ENCODE assay signal across 14 cellular contexts in genomic region chr15:82585072-82585471, GRCh38. TPM values are rescaled to one million over a fixed set of nuclear protein-coding genes. Genes with fewer than 3 reads are reported as not detected.
DNase-seq lines count a peak whose midpoint lies in the region; ATAC-seq and TF ChIP-seq lines count a peak whose summit lies in the region.
"Had no signal": no experiment of that assay in that cellular context is flagged by ENCODE, and none has a peak within 500 bp of the region (broad histone marks: within the 10 kb centered on the region; RNA-seq: fewer than 3 reads in every experiment).

No MANE protein-coding gene starts in this region.

- ATAC-seq in right lobe of liver (no peak), HG02981 (IDR thresholded peaks at IDR 0.05; ENCODE audit: unreplicated experiment) (no peak)
- ATAC-seq: activated CD8-positive, alpha-beta T cell treated with anti-CD3 and anti-CD28 coated beads, Interleukin-2, amount 10 ng/mL, durations not matched to agents 7 days and 5 days had no signal

- no peak for TF ChIP-seq POLR2A in NB4 (IDR thresholded peaks at IDR 0.05; ENCODE audit: extremely low read depth, insufficient read length)
- no peak for TF ChIP-seq POLR2A in right lobe of liver (IDR thresholded peaks at IDR 0.05)
- TF ChIP-seq POLR2A in lower leg skin (IDR thresholded peaks at IDR 0.05), result no peak

- no peaks in the 10 kb centered on the region for H3K4me1 ChIP-seq in right lobe of liver

- H3K9me3 ChIP-seq in right lobe of liver, result no peaks in the 10 kb centered on the region

- no peak overlapping the region for H3K27ac ChIP-seq in right lobe of liver
- H3K27ac ChIP-seq: dorsolateral prefrontal cortex had no signal

- intact Hi-C loops in right lobe of liver (cut with DNase I) (no loop called here), lower leg skin (cut with DNase I; ENCODE audit: low total_unique reads) (no loop called here)

- DNase-seq in ELR (ENCODE audit: low read depth) (peak; percentile 23), NB4 (ENCODE audit: low read depth) (peak; percentile 40), dedifferentiated amniotic fluid mesenchymal stem cell (ENCODE audit: extremely low spot score) (peak; percentile 66), non-pigmented ciliary epithelial cell (ENCODE audit: low read depth) (peak; percentile 52), right lobe of liver (no peak), lower leg skin (ENCODE audit: low spot score in 2 of 2) (no peak), NCI-H510A treated with DMSO at 0.1 percent for 48 hours (lab: John Stamatoyannopoulos, UW) (no peak)
- DNase-seq: activated CD8-positive, alpha-beta T cell treated with anti-CD3 and anti-CD28 coated beads, Interleukin-2, amount 10 ng/mL, durations not matched to agents 7 days and 5 days; activated naive CD8-positive, alpha-beta T cell treated with anti-CD3 and anti-CD28 coated beads for 36 hours; Calu3; dorsolateral prefrontal cortex; NCI-H1092 treated with DMSO at 0.1 percent for 48 hours; NCI-H526 treated with DMSO at 0.1 percent for 48 hours had no signal

- TF ChIP-seq CTCF in NB4 (IDR thresholded peaks at IDR 0.05; ENCODE audit: low read depth, low read length), result no peak
- no peak for TF ChIP-seq CTCF in right lobe of liver (IDR thresholded peaks at IDR 0.05)
- TF ChIP-seq CTCF in lower leg skin (IDR thresholded peaks at IDR 0.05), result no peak

- H3K4me3 ChIP-seq in NB4 (ENCODE audit: low read depth, low read length), result no peak overlapping the region
- no peak overlapping the region for H3K4me3 ChIP-seq in right lobe of liver
- no peak overlapping the region for H3K4me3 ChIP-seq in lower leg skin (ENCODE audit: low read depth, poor library complexity, severe bottlenecking)
- H3K4me3 ChIP-seq: dorsolateral prefrontal cortex had no signal

- H3K36me3 ChIP-seq in right lobe of liver, result no peaks in the 10 kb centered on the region

- WGBS in right lobe of liver (ENCODE audit: insufficient coverage, low coverage, low lambda C conversion rate, missing lambda C conversion rate), result 45% methylated on average over 3 of the region's 3 CpGs
- WGBS in lower leg skin, 2 donors, result 48 to 57% methylated on average over 3 of the region's 3 CpGs

- H3K27me3 ChIP-seq in right lobe of liver, result no peaks in the 10 kb centered on the region
- H3K27me3 ChIP-seq: dorsolateral prefrontal cortex had no signal

RNA-seq across cellular contexts. Expression of gene RPS17, which starts 44.8 kb away (rescaled TPM):
- 100 to 1,000 TPM; 503 to 807 (median 550) TPM for total RNA-seq in right lobe of liver
- 1,000 to 10,000 TPM; 2,137 to 4,420 (median 3,127) TPM for total RNA-seq in lower leg skin

Comparison
In these comparisons a context has a peak if more than half of its experiments do, and no peak if none do; other contexts are left out.
1. DNase-seq: peak in ELR (single experiment), NB4 (single experiment), dedifferentiated amniotic fluid mesenchymal stem cell (single experiment) and non-pigmented ciliary epithelial cell (single experiment); none in right lobe of liver (0 of 3), lower leg skin (0 of 2) and NCI-H510A treated with DMSO at 0.1 percent for 48 hours (single experiment).